10 cellular contexts compared by ENCODE assay signal in genomic region chr2:159088906-159089305, GRCh38.
A peak's percentile ranks its signal among the peaks of the same experiment; 100 is the strongest.
DNase-seq lines count a peak whose midpoint lies in the region; ATAC-seq and TF ChIP-seq lines count a peak whose summit lies in the region.
"Had no signal": no experiment of that assay in that cellular context is flagged by ENCODE, and none has a peak within 500 bp of the region (broad histone marks: within the 10 kb centered on the region; RNA-seq: fewer than 3 reads in every experiment).

No MANE protein-coding gene starts in this region.

- ATAC-seq in T-helper 17 cell (no peak), GM18502 (IDR thresholded peaks at IDR 0.05; ENCODE audit: poor library complexity, unreplicated experiment) (no peak), GM21423 (IDR thresholded peaks at IDR 0.05; ENCODE audit: unreplicated experiment) (no peak)
- ATAC-seq: natural killer cell had no signal

- peak; percentile 13; the same call in 1 of the 2 replicates for TF ChIP-seq CTCF in HFFc6 (IDR thresholded peaks at IDR 0.05)

- H3K27ac Mint-ChIP-seq in HFFc6, result no peak overlapping the region
- H3K27ac Mint-ChIP-seq in T-helper 17 cell, result peak overlapping the region; percentile 11
- H3K27ac Mint-ChIP-seq: activated B cell treated with CpG ODN at 0.5 μM for 24 hours, natural killer cell had no signal

- H3K4me1 Mint-ChIP-seq in HFFc6 (ENCODE audit: low read depth) (peaks cover 93% of the 10 kb centered on the region), T-helper 17 cell (peaks cover 41% of the 10 kb centered on the region)

- no peak overlapping the region for H3K4me3 ChIP-seq in subcutaneous abdominal adipose tissue (ENCODE audit: low read depth in 1 of 5, low read length in 5 of 5)

- no peaks in the 10 kb centered on the region for H3K27me3 ChIP-seq in subcutaneous abdominal adipose tissue (ENCODE audit: control insufficient read depth in 5 of 5, insufficient read depth in 4 of 5, low read length in 5 of 5)

- H3K4me3 Mint-ChIP-seq in HFFc6 (no peak overlapping the region), T-helper 17 cell (no peak overlapping the region)
- H3K4me3 Mint-ChIP-seq: activated B cell treated with CpG ODN at 0.5 μM for 24 hours, natural killer cell had no signal

- no peaks in the 10 kb centered on the region; the same call in none of the 2 replicates for H3K27me3 Mint-ChIP-seq in HFFc6 (ENCODE audit: insufficient read depth)
- H3K27me3 Mint-ChIP-seq in T-helper 17 cell, result no peaks in the 10 kb centered on the region
- H3K27me3 Mint-ChIP-seq: activated B cell treated with CpG ODN at 0.5 μM for 24 hours had no signal

- peaks cover 7 to 84% (median 55%) of the 10 kb centered on the region in 5 donors for H3K4me1 ChIP-seq in subcutaneous abdominal adipose tissue (ENCODE audit: control insufficient read depth in 5 of 5, insufficient read depth in 5 of 5, low read length in 5 of 5)

- no peaks in the 10 kb centered on the region for H3K36me3 ChIP-seq in subcutaneous abdominal adipose tissue (ENCODE audit: control insufficient read depth in 5 of 5, insufficient read depth in 5 of 5, low read length in 5 of 5)

- H3K27ac ChIP-seq in subcutaneous abdominal adipose tissue (ENCODE audit: low read depth, low read length), result peak overlapping the region; percentile 66

- H3K36me3 Mint-ChIP-seq in HFFc6 (ENCODE audit: low read depth) (no peaks in the 10 kb centered on the region), T-helper 17 cell (ENCODE audit: low read depth) (peaks cover 2% of the 10 kb centered on the region)
- H3K36me3 Mint-ChIP-seq: natural killer cell had no signal

- DNase-seq in HFFc6 (no peak), T-helper 17 cell (no peak), iPS-NIHi11 (ENCODE audit: low spot score) (peak; percentile 74), AG08395 (ENCODE audit: low spot score) (no peak)
- DNase-seq: activated B cell treated with CpG ODN at 0.5 μM for 24 hours, natural killer cell, NCI-H2171 treated with DMSO at 0.1 percent for 48 hours had no signal

- H3K9ac ChIP-seq in subcutaneous abdominal adipose tissue (ENCODE audit: low read length in 5 of 5), result no peak overlapping the region

- H3K9me3 ChIP-seq in T-helper 17 cell (ENCODE audit: control insufficient read depth, low read length, poor library complexity, severe bottlenecking), result no peaks in the 10 kb centered on the region
- H3K9me3 ChIP-seq in subcutaneous abdominal adipose tissue (ENCODE audit: control insufficient read depth in 5 of 5, low read length in 5 of 5), result no peaks in the 10 kb centered on the region

- H3K9me3 Mint-ChIP-seq in HFFc6, result no peaks in the 10 kb centered on the region
- H3K9me3 Mint-ChIP-seq: activated B cell treated with CpG ODN at 0.5 μM for 24 hours, natural killer cell had no signal
